In genomic region chr21:27674037-27674436, GRCh38 we compare ENCODE assay signal across 15 cellular contexts.
DNase-seq lines count a peak whose midpoint lies in the region; TF ChIP-seq lines count a peak whose summit lies in the region.
"Had no signal": no experiment of that assay in that cellular context is flagged by ENCODE, and none has a peak within 500 bp of the region (broad histone marks: within the 10 kb centered on the region; RNA-seq: fewer than 3 reads in every experiment).

No MANE protein-coding gene starts in this region.

- TF ChIP-seq CTCF in cardiac fibroblast (IDR thresholded peaks at IDR 0.05; ENCODE audit: low read depth, low read length), result no peak

- H3K4me1 Mint-ChIP-seq in activated naive CD4-positive, alpha-beta T cell treated with anti-CD3 and anti-CD28 coated beads for 36 hours (ENCODE audit: low read depth), result no peaks in the 10 kb centered on the region
- H3K4me1 Mint-ChIP-seq: activated naive CD4-positive, alpha-beta T cell treated with anti-CD3 and anti-CD28 coated beads, Interleukin-2, amount 50 U/mL, for 24 hours had no signal

- no peaks in the 10 kb centered on the region; the same call in none of the 2 replicates for H3K9me3 ChIP-seq in MG63
- H3K9me3 ChIP-seq: BLaER1, gastrocnemius medialis, prostate gland had no signal

- H3K27me3 Mint-ChIP-seq in activated naive CD4-positive, alpha-beta T cell treated with anti-CD3 and anti-CD28 coated beads for 36 hours (ENCODE audit: low read depth), result no peaks in the 10 kb centered on the region
- H3K27me3 Mint-ChIP-seq: activated naive CD4-positive, alpha-beta T cell treated with anti-CD3 and anti-CD28 coated beads, Interleukin-2, amount 50 U/mL, for 24 hours had no signal

- no peak overlapping the region for H3K4me3 ChIP-seq in MG63
- H3K4me3 ChIP-seq in cardiac fibroblast (replicated peaks in 1 of 2; ENCODE audit: low read depth in 2 of 2, low read length in 2 of 2), result no peak overlapping the region
- H3K4me3 ChIP-seq: BLaER1, gastrocnemius medialis, prostate gland had no signal

- peaks cover 3% of the 10 kb centered on the region; the same call in 1 of the 2 replicates for H3K36me3 ChIP-seq in MG63
- H3K36me3 ChIP-seq: BLaER1, gastrocnemius medialis, prostate gland had no signal

- H3K36me3 Mint-ChIP-seq in activated naive CD4-positive, alpha-beta T cell treated with anti-CD3 and anti-CD28 coated beads for 36 hours (ENCODE audit: low read depth), result no peaks in the 10 kb centered on the region
- H3K36me3 Mint-ChIP-seq: activated naive CD4-positive, alpha-beta T cell treated with anti-CD3 and anti-CD28 coated beads, Interleukin-2, amount 50 U/mL, for 24 hours had no signal

- intact Hi-C loops in activated naive CD4-positive, alpha-beta T cell treated with anti-CD3 and anti-CD28 coated beads for 36 hours (cut with micrococcal nuclease), result no loop called here

- no peak overlapping the region for H3K4me3 Mint-ChIP-seq in activated naive CD4-positive, alpha-beta T cell treated with anti-CD3 and anti-CD28 coated beads for 36 hours
- H3K4me3 Mint-ChIP-seq: activated naive CD4-positive, alpha-beta T cell treated with anti-CD3 and anti-CD28 coated beads, Interleukin-2, amount 50 U/mL, for 24 hours had no signal

- no peak overlapping the region for H3K27ac Mint-ChIP-seq in activated naive CD4-positive, alpha-beta T cell treated with anti-CD3 and anti-CD28 coated beads for 36 hours
- H3K27ac Mint-ChIP-seq: activated naive CD4-positive, alpha-beta T cell treated with anti-CD3 and anti-CD28 coated beads, Interleukin-2, amount 50 U/mL, for 24 hours had no signal

- H3K9me3 Mint-ChIP-seq in activated naive CD4-positive, alpha-beta T cell treated with anti-CD3 and anti-CD28 coated beads for 36 hours, result no peaks in the 10 kb centered on the region
- H3K9me3 Mint-ChIP-seq: activated naive CD4-positive, alpha-beta T cell treated with anti-CD3 and anti-CD28 coated beads, Interleukin-2, amount 50 U/mL, for 24 hours had no signal

- DNase-seq in AG20443 (ENCODE audit: low spot score) (peak; percentile 83), MG63 (peak; percentile 28), cardiac fibroblast (ENCODE audit: low read depth in 2 of 2) (peak; percentile 71 to 92), myocyte (ENCODE audit: low read depth) (peak; percentile 59), NCI-H2171 treated with DMSO at 0.1 percent for 48 hours (lab: John Stamatoyannopoulos, UW) (no peak), activated gamma-delta T cell (lab: John Stamatoyannopoulos, UW) (no peak), NK-92 (lab: John Stamatoyannopoulos, UW; ENCODE audit: unreplicated experiment) (no peak)
- no peak for DNase-seq in activated naive CD4-positive, alpha-beta T cell treated with anti-CD3 and anti-CD28 coated beads for 36 hours
- DNase-seq: activated CD4-positive, CD25-positive, alpha-beta regulatory T cell; gastrocnemius medialis; NCI-H187 treated with DMSO at 0.1 percent for 48 hours; stimulated activated CD4-positive, alpha-beta T cell treated with anti-CD3 and anti-CD28 coated beads, Interleukin-1b, Interleukin-23, amount 100 ng/mL, for 48 hours had no signal

- H3K27me3 ChIP-seq in MG63, result no peaks in the 10 kb centered on the region
- H3K27me3 ChIP-seq: BLaER1, gastrocnemius medialis had no signal

- CTCF ChIA-PET in activated naive CD4-positive, alpha-beta T cell treated with anti-CD3 and anti-CD28 coated beads for 36 hours (lab: Charles Lee), result interaction anchor here (1.9 kb wide), 1 partner anchor 26 kb away, joined by 4 read pairs; no protein-coding TSS in a partner anchor

Comparison
In these comparisons a context has a peak if more than half of its experiments do, and no peak if none do; other contexts are left out.
1. DNase-seq: peak in AG20443 (single experiment), MG63 (single experiment), cardiac fibroblast (2 of 2) and myocyte (single experiment); none in activated naive CD4-positive, alpha-beta T cell treated with anti-CD3 and anti-CD28 coated beads for 36 hours (single experiment), NCI-H2171 treated with DMSO at 0.1 percent for 48 hours (single experiment), activated gamma-delta T cell (single experiment) and NK-92 (single experiment).